In genomic region chr11:76095891-76096290, GRCh38 we compare ENCODE assay signal across 33 cellular contexts.
"Had no signal": no experiment of that assay in that cellular context is flagged by ENCODE, and none has a peak within 500 bp of the region (broad histone marks: within the 10 kb centered on the region; RNA-seq: fewer than 3 reads in every experiment).

No MANE protein-coding gene starts in this region.

- H3K27ac ChIP-seq: SJCRH30, VCaP had no signal

- ATAC-seq: activated naive CD8-positive, alpha-beta T cell treated with anti-CD3 and anti-CD28 coated beads, Interleukin-2, amount 50 U/mL, for 24 hours; activated T-cell treated with anti-CD3 and anti-CD28 coated beads, Interleukin-2, amount 50 U/mL, for 4 hours; SK-N-SH treated with all-trans-retinoic acid at 6 μM for 48 hours; T-cell; T-helper 17 cell had no signal

- H3K4me3 ChIP-seq: MG63, SJCRH30 had no signal

- H3K27ac Mint-ChIP-seq: activated B cell treated with CpG ODN at 0.5 μM for 24 hours; activated CD4-positive, alpha-beta memory T cell treated with anti-CD3 and anti-CD28 coated beads for 36 hours; activated naive CD4-positive, alpha-beta T cell treated with anti-CD3 and anti-CD28 coated beads, Interleukin-2, amount 10 ng/mL, durations not matched to agents 7 days and 5 days; activated naive CD8-positive, alpha-beta T cell; activated naive CD8-positive, alpha-beta T cell treated with anti-CD3 and anti-CD28 coated beads, Interleukin-2, amount 50 U/mL, for 24 hours; T-cell; T-helper 17 cell had no signal

- H3K9me3 ChIP-seq: MG63 had no signal

- DNase-seq: activated B cell treated with CpG ODN at 0.5 μM for 24 hours; activated CD4-positive, alpha-beta memory T cell treated with anti-CD3 and anti-CD28 coated beads for 36 hours; activated CD4-positive, alpha-beta T cell treated with anti-CD3 and anti-CD28 coated beads for 4 hours; activated CD4-positive, alpha-beta T cell treated with anti-CD3 and anti-CD28 coated beads, Interleukin-2, amount 50 U/mL, for 1 hour; activated CD4-positive, CD25-positive, alpha-beta regulatory T cell treated with anti-CD3 and anti-CD28 coated beads, Interleukin-2, amount 50 U/mL, for 72 hours; activated CD8-positive, alpha-beta memory T cell treated with anti-CD3 and anti-CD28 coated beads, Interleukin-2, amount 50 U/mL, for 4 hours; activated effector memory CD4-positive, alpha-beta T cell treated with Interleukin-2 at 50 U/mL for 16 hours; activated naive CD4-positive, alpha-beta T cell treated with anti-CD3 and anti-CD28 coated beads, Interleukin-2, amount 10 ng/mL, durations not matched to agents 7 days and 5 days; activated naive CD8-positive, alpha-beta T cell treated with anti-CD3 and anti-CD28 coated beads, Interleukin-2, amount 50 U/mL, for 24 hours; activated T-cell treated with anti-CD3 and anti-CD28 coated beads for 4 hours; activated T-cell treated with anti-CD3 and anti-CD28 coated beads, Interleukin-2, amount 50 U/mL, for 4 hours; anterior cingulate cortex; caudate nucleus; Kasumi-1; KG1; MG63; NCI-H1048; NCI-H1105 treated with DMSO at 0.1 percent for 48 hours; NCI-H1436 treated with DMSO at 0.1 percent for 48 hours; NCI-H1694 treated with DMSO at 0.1 percent for 48 hours; NCI-H2029; NCI-H345; NCI-H524 treated with DMSO at 0.1 percent for 48 hours; NK-92 treated with Interleukin-12 subunit alpha and Interleukin-12 subunit beta, amount 100 ng/mL, for 24 hours; SHP77; SJCRH30; T-cell; T-helper 17 cell; T-helper 9 cell had no signal

- H3K27me3 Mint-ChIP-seq: activated B cell treated with CpG ODN at 0.5 μM for 24 hours; activated CD4-positive, alpha-beta memory T cell treated with anti-CD3 and anti-CD28 coated beads for 36 hours; activated naive CD4-positive, alpha-beta T cell treated with anti-CD3 and anti-CD28 coated beads, Interleukin-2, amount 10 ng/mL, durations not matched to agents 7 days and 5 days; activated naive CD8-positive, alpha-beta T cell; activated naive CD8-positive, alpha-beta T cell treated with anti-CD3 and anti-CD28 coated beads, Interleukin-2, amount 50 U/mL, for 24 hours; brain; T-cell; T-helper 17 cell had no signal

- H3K4me3 Mint-ChIP-seq: activated B cell treated with CpG ODN at 0.5 μM for 24 hours; activated CD4-positive, alpha-beta memory T cell treated with anti-CD3 and anti-CD28 coated beads for 36 hours; activated naive CD4-positive, alpha-beta T cell treated with anti-CD3 and anti-CD28 coated beads, Interleukin-2, amount 10 ng/mL, durations not matched to agents 7 days and 5 days; activated naive CD8-positive, alpha-beta T cell; activated naive CD8-positive, alpha-beta T cell treated with anti-CD3 and anti-CD28 coated beads, Interleukin-2, amount 50 U/mL, for 24 hours; activated T-cell treated with anti-CD3 and anti-CD28 coated beads, Interleukin-2, amount 50 U/mL, for 4 hours; brain; T-cell; T-helper 17 cell had no signal

- H3K27me3 ChIP-seq: MG63, SJCRH30 had no signal

- H3K36me3 ChIP-seq: MG63, SJCRH30 had no signal

- H3K4me1 Mint-ChIP-seq: activated naive CD4-positive, alpha-beta T cell treated with anti-CD3 and anti-CD28 coated beads, Interleukin-2, amount 10 ng/mL, durations not matched to agents 7 days and 5 days; activated naive CD8-positive, alpha-beta T cell treated with anti-CD3 and anti-CD28 coated beads, Interleukin-2, amount 50 U/mL, for 24 hours; brain had no signal

- H3K4me1 ChIP-seq: SJCRH30 had no signal
